In the genomic region with DNA sequence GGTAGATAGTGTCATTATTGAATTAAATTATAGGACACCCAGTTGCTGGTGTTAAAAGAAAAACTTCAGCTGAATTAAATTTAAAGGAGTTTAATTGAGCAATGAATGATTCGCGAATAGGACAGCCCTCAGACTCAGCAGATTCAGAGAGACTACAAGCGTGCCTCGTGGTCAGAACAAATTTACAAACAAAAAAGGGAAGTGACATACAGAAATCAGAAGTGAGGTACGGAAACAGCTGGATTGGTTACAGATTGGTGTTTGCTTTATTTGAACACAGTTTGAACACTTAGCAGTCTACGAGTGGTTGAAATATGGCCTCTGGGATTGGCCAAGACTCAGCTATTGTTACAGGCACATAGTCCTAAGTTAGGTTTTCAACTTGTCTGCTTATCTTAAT, we compare ENCODE assay signal across 11 cellular contexts. TPM values are rescaled to one million over a fixed set of nuclear protein-coding genes. Genes with fewer than 3 reads are reported as not detected.
A peak's percentile ranks its signal among the peaks of the same experiment; 100 is the strongest.
DNase-seq lines count a peak whose midpoint lies in the region; ATAC-seq and TF ChIP-seq lines count a peak whose summit lies in the region.
"Had no signal": no experiment of that assay in that cellular context is flagged by ENCODE, and none has a peak within 500 bp of the region (broad histone marks: within the 10 kb centered on the region; RNA-seq: fewer than 3 reads in every experiment).

No MANE protein-coding gene starts in this region.

- no peak overlapping the region for H3K4me3 ChIP-seq in BLaER1 treated with 17β-estradiol and CSF1 and Interleukin-3, amounts not matched to agents 10 nM and 100 nM
- H3K4me3 ChIP-seq in OCI-LY3 (ENCODE audit: low read length) (peak overlapping the region; percentile 21; the same call in 1 of the 2 replicates), psoas muscle (no peak overlapping the region)
- H3K4me3 ChIP-seq: coronary artery had no signal

- H3K36me3 ChIP-seq in BLaER1 treated with 17β-estradiol and CSF1 and Interleukin-3, amounts not matched to agents 10 nM and 100 nM, result no peaks in the 10 kb centered on the region
- H3K36me3 ChIP-seq in OCI-LY3 (replicated peaks; ENCODE audit: low read depth, low read length) (no peaks in the 10 kb centered on the region), psoas muscle (ENCODE audit: insufficient read depth in 1 of 2, low read depth in 1 of 2) (no peaks in the 10 kb centered on the region)

- no peaks in the 10 kb centered on the region for H3K4me1 Mint-ChIP-seq in CD4-positive, alpha-beta T cell (ENCODE audit: low read depth)

- H3K4me2 ChIP-seq in BLaER1 treated with 17β-estradiol and CSF1 and Interleukin-3, amounts not matched to agents 10 nM and 100 nM, result peak overlapping the region; percentile 9 to 77 (median 42); a peak in 18 of 22 replicates
- H3K4me2 ChIP-seq in OCI-LY3 (ENCODE audit: low read length), result peak overlapping the region; percentile 54
- H3K4me2 ChIP-seq: SK-N-SH had no signal

- ATAC-seq in GM19455 (IDR thresholded peaks at IDR 0.05; ENCODE audit: unreplicated experiment), result peak; percentile 96
- peak; percentile 96 for ATAC-seq in HG03097 (IDR thresholded peaks at IDR 0.05; ENCODE audit: low FRiP score, unreplicated experiment)
- ATAC-seq in psoas muscle, result no peak
- ATAC-seq in CD4-positive, alpha-beta T cell (ENCODE audit: poor library complexity), result no peak

- no peak for TF ChIP-seq CTCF in OCI-LY3 (IDR thresholded peaks at IDR 0.05; ENCODE audit: low read depth, low read length)
- no peak for TF ChIP-seq CTCF in psoas muscle (IDR thresholded peaks at IDR 0.05)
- no peak for TF ChIP-seq CTCF in CD4-positive, alpha-beta T cell (IDR thresholded peaks at IDR 0.05)

- POLR2A ChIA-PET in CD4-positive, alpha-beta T cell (lab: Charles Lee), result no interaction called here

- H3K9ac ChIP-seq in BLaER1 treated with 17β-estradiol and CSF1 and Interleukin-3, amounts not matched to agents 10 nM and 100 nM, result peak overlapping the region in 1 of 11 experiments; percentile 21; a peak in 1 of 22 replicates
- H3K9ac ChIP-seq in OCI-LY3 (ENCODE audit: low read length), result peak overlapping the region; percentile 39; the same call in 1 of the 2 replicates
- H3K9ac ChIP-seq: SK-N-SH had no signal

- H3K27ac ChIP-seq in BLaER1 treated with 17β-estradiol and CSF1 and Interleukin-3, amounts not matched to agents 10 nM and 100 nM, result peak overlapping the region in 10 of 11 experiments; percentile 46 to 75 (median 66); a peak in 18 of 22 replicates
- H3K27ac ChIP-seq in OCI-LY3 (ENCODE audit: low read length), result peak overlapping the region; percentile 27
- H3K27ac ChIP-seq in psoas muscle, result no peak overlapping the region
- H3K27ac ChIP-seq in CD4-positive, alpha-beta T cell (ENCODE audit: low read depth, low read length), result no peak overlapping the region

- peaks cover 8 to 24% (median 15%) of the 10 kb centered on the region in 10 experiments; a peak in 19 of 20 replicates for H3K4me1 ChIP-seq in BLaER1 treated with 17β-estradiol and CSF1 and Interleukin-3, amounts not matched to agents 10 nM and 100 nM
- peaks cover 18% of the 10 kb centered on the region for H3K4me1 ChIP-seq in OCI-LY3 (ENCODE audit: low read length)
- no peaks in the 10 kb centered on the region for H3K4me1 ChIP-seq in psoas muscle

- H3K27ac Mint-ChIP-seq in CD4-positive, alpha-beta T cell, result no peak overlapping the region

- DNase-seq in psoas muscle, result no peak
- no peak for DNase-seq in NCI-H226
- DNase-seq in HuH-7.5 (ENCODE audit: low spot score), result no peak
- no peak for DNase-seq in CD4-positive, alpha-beta T cell
- DNase-seq: ACHN, SK-N-SH had no signal

- intact Hi-C loops in psoas muscle (cut with DNase I), result no loop called here
- intact Hi-C loops in CD4-positive, alpha-beta T cell (cut with DNase I, micrococcal nuclease), result no loop called here

- no peaks in the 10 kb centered on the region for H3K27me3 ChIP-seq in BLaER1 treated with 17β-estradiol and CSF1 and Interleukin-3, amounts not matched to agents 10 nM and 100 nM
- H3K27me3 ChIP-seq in OCI-LY3 (ENCODE audit: low read depth, low read length) (no peaks in the 10 kb centered on the region), psoas muscle (ENCODE audit: insufficient read depth in 3 of 3, low read length in 2 of 3) (no peaks in the 10 kb centered on the region)
- H3K27me3 ChIP-seq in CD4-positive, alpha-beta T cell (ENCODE audit: control insufficient read depth, insufficient read depth, low read length), result no peaks in the 10 kb centered on the region

- H3K9me3 ChIP-seq in BLaER1 treated with 17β-estradiol and CSF1 and Interleukin-3, amounts not matched to agents 10 nM and 100 nM (replicated peaks in 1 of 11), result peaks cover 0 to 8% (median 0%) of the 10 kb centered on the region in 11 experiments; a peak in 2 of 22 replicates
- H3K9me3 ChIP-seq in OCI-LY3 (ENCODE audit: insufficient read depth, low read length) (no peaks in the 10 kb centered on the region), psoas muscle (no peaks in the 10 kb centered on the region)
- H3K9me3 ChIP-seq in CD4-positive, alpha-beta T cell (ENCODE audit: control insufficient read depth, low read length), result no peaks in the 10 kb centered on the region
- H3K9me3 ChIP-seq: SK-N-SH had no signal

- peaks cover 20% of the 10 kb centered on the region for H3K27me3 Mint-ChIP-seq in CD4-positive, alpha-beta T cell

- 59 to 72% (median 67%) methylated on average over 6 of the region's 6 CpGs for WGBS in psoas muscle, 3 donors

- peak overlapping the region; percentile 50 for H2AFZ ChIP-seq in OCI-LY3 (ENCODE audit: low read depth, low read length)

- no peaks in the 10 kb centered on the region for H3K9me3 Mint-ChIP-seq in CD4-positive, alpha-beta T cell

- no peaks in the 10 kb centered on the region for H4K20me1 ChIP-seq in BLaER1 treated with 17β-estradiol and CSF1 and Interleukin-3, amounts not matched to agents 10 nM and 100 nM
- no peaks in the 10 kb centered on the region for H4K20me1 ChIP-seq in OCI-LY3 (ENCODE audit: insufficient read depth, low read length)

- H3K36me3 Mint-ChIP-seq in CD4-positive, alpha-beta T cell (ENCODE audit: low read depth), result no peaks in the 10 kb centered on the region

- no peaks in the 10 kb centered on the region for H3K79me2 ChIP-seq in OCI-LY3 (ENCODE audit: low read length)

- H3K4me3 Mint-ChIP-seq in CD4-positive, alpha-beta T cell, result no peak overlapping the region

- CTCF ChIA-PET in CD4-positive, alpha-beta T cell (lab: Charles Lee), result no interaction called here

RNA-seq across cellular contexts. Expression of a gene that starts 25.8 kb away (rescaled TPM):
- total RNA-seq in psoas muscle, result 10 to 100 TPM in 2 of 4 donors, 1 to 10 TPM in 2; 4.3 to 22.3 (median 8.9) TPM
- 1 to 10 TPM; 2.7 to 7.3 (median 3.0) TPM for polyA plus RNA-seq in psoas muscle
- under 1 TPM; 0.92 to 0.96 TPM for total RNA-seq in CD4-positive, alpha-beta T cell

Comparison
In these comparisons a context has a peak if more than half of its experiments do, and no peak if none do; other contexts are left out.
1. H3K27ac ChIP-seq: peak in BLaER1 treated with 17β-estradiol and CSF1 and Interleukin-3, amounts not matched to agents 10 nM and 100 nM (10 of 11) and OCI-LY3 (single experiment); none in psoas muscle (single experiment) and CD4-positive, alpha-beta T cell (single experiment).
2. ATAC-seq: peak in GM19455 (single experiment) and HG03097 (single experiment); none in psoas muscle (0 of 4) and CD4-positive, alpha-beta T cell (single experiment).